13 cellular contexts compared by ENCODE assay signal in genomic region chr9:20426019-20426418, GRCh38.
A peak's percentile ranks its signal among the peaks of the same experiment; 100 is the strongest.
DNase-seq lines count a peak whose midpoint lies in the region; ATAC-seq and TF ChIP-seq lines count a peak whose summit lies in the region.
"Had no signal": no experiment of that assay in that cellular context is flagged by ENCODE, and none has a peak within 500 bp of the region (broad histone marks: within the 10 kb centered on the region; RNA-seq: fewer than 3 reads in every experiment).

No MANE protein-coding gene starts in this region.

- intact Hi-C loops in Calu3 (cut with micrococcal nuclease; ENCODE audit: unreplicated experiment), result no loop called here

- H3K4me1 Mint-ChIP-seq in endothelial cell (ENCODE audit: unreplicated experiment) (no peaks in the 10 kb centered on the region), Calu3 (ENCODE audit: low read depth, unreplicated experiment) (no peaks in the 10 kb centered on the region)

- H3K27ac Mint-ChIP-seq in endothelial cell (ENCODE audit: unreplicated experiment), result no peak overlapping the region
- H3K27ac Mint-ChIP-seq in Calu3 (ENCODE audit: unreplicated experiment), result no peak overlapping the region
- H3K27ac Mint-ChIP-seq: activated CD8-positive, alpha-beta T cell treated with anti-CD3 and anti-CD28 coated beads, Interleukin-2, amount 10 ng/mL, durations not matched to agents 7 days and 5 days; activated T-helper 2 cell treated with anti-CD3 and anti-CD28 coated beads, Interferon-gamma antibody, Interleukin-2, Interleukin-4, amounts not matched to agents 10 μg/mL and 5 μg/mL and 100 μg/mL, durations not matched to agents 14 hours and 24 hours and 36 hours; natural killer cell treated with Interleukin-12 subunit alpha and Interleukin-12 subunit beta and Interleukin-15 and Interleukin-18, amount 100 ng/mL, for 72 hours had no signal

- CTCF ChIA-PET in Calu3 (lab: Charles Lee), result no interaction called here

- no peak overlapping the region for H3K4me3 ChIP-seq in KMS-11 (IDR thresholded peaks at IDR 0.05; ENCODE audit: insufficient read depth, low read depth, low read length)
- H3K4me3 ChIP-seq: tibial nerve had no signal

- no peaks in the 10 kb centered on the region for H3K27me3 ChIP-seq in KMS-11 (ENCODE audit: insufficient read depth, low read depth)
- H3K27me3 ChIP-seq: tibial nerve had no signal

- no peaks in the 10 kb centered on the region for H3K36me3 ChIP-seq in KMS-11 (ENCODE audit: insufficient read depth)
- H3K36me3 ChIP-seq: tibial nerve had no signal

- H3K27me3 Mint-ChIP-seq in endothelial cell (ENCODE audit: unreplicated experiment), result no peaks in the 10 kb centered on the region
- no peaks in the 10 kb centered on the region for H3K27me3 Mint-ChIP-seq in Calu3 (ENCODE audit: unreplicated experiment)
- H3K27me3 Mint-ChIP-seq: natural killer cell treated with Interleukin-12 subunit alpha and Interleukin-12 subunit beta and Interleukin-15 and Interleukin-18, amount 100 ng/mL, for 72 hours had no signal

- no peak overlapping the region for H3K9ac ChIP-seq in KMS-11

- H3K4me2 ChIP-seq in KMS-11, result peak overlapping the region; percentile 37

- H4K20me1 ChIP-seq in KMS-11 (ENCODE audit: insufficient read depth), result no peaks in the 10 kb centered on the region

- H2AFZ ChIP-seq in KMS-11 (ENCODE audit: low read depth), result no peak overlapping the region

- H3K79me2 ChIP-seq in KMS-11 (ENCODE audit: insufficient read depth, low read depth), result 0 out of 2 replicates have a peak, but pooled peaks cover 4% of the 10 kb centered on the region

- no peaks in the 10 kb centered on the region for H3K9me3 Mint-ChIP-seq in endothelial cell (ENCODE audit: unreplicated experiment)
- no peaks in the 10 kb centered on the region for H3K9me3 Mint-ChIP-seq in Calu3 (ENCODE audit: low read depth, unreplicated experiment)
- H3K9me3 Mint-ChIP-seq: activated T-helper 2 cell treated with anti-CD3 and anti-CD28 coated beads, Interferon-gamma antibody, Interleukin-2, Interleukin-4, amounts not matched to agents 10 μg/mL and 5 μg/mL and 100 μg/mL, durations not matched to agents 14 hours and 24 hours and 36 hours; natural killer cell treated with Interleukin-12 subunit alpha and Interleukin-12 subunit beta and Interleukin-15 and Interleukin-18, amount 100 ng/mL, for 72 hours had no signal

- no peak for DNase-seq in endothelial cell (ENCODE audit: low spot score)
- DNase-seq in putamen (ENCODE audit: low spot score), result no peak
- no peak for DNase-seq in amygdala (lab: John Stamatoyannopoulos, UW)
- DNase-seq in Calu3, result no peak
- DNase-seq: activated CD8-positive, alpha-beta T cell treated with anti-CD3 and anti-CD28 coated beads, Interleukin-2, amount 10 ng/mL, durations not matched to agents 7 days and 5 days; stimulated activated CD4-positive, alpha-beta T cell treated with anti-CD3 and anti-CD28 coated beads, Interleukin-15, amount 100 ng/mL, for 24 hours had no signal

- BruUV-seq in Calu3 (replicated peaks; lab: Mats Ljungman, UMichigan), result no TSS peak

- H3K27ac ChIP-seq in KMS-11, result no peak overlapping the region
- H3K27ac ChIP-seq: tibial nerve had no signal

- peak; percentile 72 for ATAC-seq in GM18519 (IDR thresholded peaks at IDR 0.05; ENCODE audit: low FRiP score, unreplicated experiment)
- ATAC-seq in GM21390 (IDR thresholded peaks at IDR 0.05; ENCODE audit: unreplicated experiment), result peak; percentile 90
- ATAC-seq in HG02885 (IDR thresholded peaks at IDR 0.05; ENCODE audit: poor library complexity, unreplicated experiment), result peak; percentile 89
- ATAC-seq: activated CD8-positive, alpha-beta T cell treated with anti-CD3 and anti-CD28 coated beads, Interleukin-2, amount 10 ng/mL, durations not matched to agents 7 days and 5 days; natural killer cell treated with Interleukin-12 subunit alpha and Interleukin-12 subunit beta and Interleukin-15 and Interleukin-18, amount 100 ng/mL, for 72 hours had no signal

- H3K36me3 Mint-ChIP-seq in endothelial cell (ENCODE audit: low read depth, unreplicated experiment) (no peaks in the 10 kb centered on the region), Calu3 (ENCODE audit: insufficient read depth, unreplicated experiment) (no peaks in the 10 kb centered on the region)
- H3K36me3 Mint-ChIP-seq: natural killer cell treated with Interleukin-12 subunit alpha and Interleukin-12 subunit beta and Interleukin-15 and Interleukin-18, amount 100 ng/mL, for 72 hours had no signal

- peaks cover 37% of the 10 kb centered on the region for H3K4me1 ChIP-seq in KMS-11 (ENCODE audit: low read depth, poor library complexity, severe bottlenecking)
- H3K4me1 ChIP-seq: tibial nerve had no signal

- no peak overlapping the region for H3K4me3 Mint-ChIP-seq in endothelial cell (ENCODE audit: unreplicated experiment)
- H3K4me3 Mint-ChIP-seq in Calu3 (ENCODE audit: low read depth, unreplicated experiment), result no peak overlapping the region
- H3K4me3 Mint-ChIP-seq: activated CD8-positive, alpha-beta T cell treated with anti-CD3 and anti-CD28 coated beads, Interleukin-2, amount 10 ng/mL, durations not matched to agents 7 days and 5 days; natural killer cell treated with Interleukin-12 subunit alpha and Interleukin-12 subunit beta and Interleukin-15 and Interleukin-18, amount 100 ng/mL, for 72 hours had no signal

- no peak for TF ChIP-seq CTCF in KMS-11 (conservative IDR thresholded peaks at IDR 0.05; ENCODE audit: low read depth, low read length)
- no peak for TF ChIP-seq CTCF in endothelial cell (IDR thresholded peaks at IDR 0.05; ENCODE audit: unreplicated experiment)
- TF ChIP-seq CTCF in Calu3 (IDR thresholded peaks at IDR 0.05; ENCODE audit: unreplicated experiment), result no peak
